In genomic region chr7:151008143-151008510, GRCh38 we compare ENCODE assay signal across 1 cellular context.
TF ChIP-seq lines count a peak whose summit lies in the region.

No MANE protein-coding gene starts in this region.

TF ChIP-seq in K562, 482 proteins besides CTCF, POLR2A, EP300 and RAD21 (continued from another document):
- TF ChIP-seq, protein P1, sequence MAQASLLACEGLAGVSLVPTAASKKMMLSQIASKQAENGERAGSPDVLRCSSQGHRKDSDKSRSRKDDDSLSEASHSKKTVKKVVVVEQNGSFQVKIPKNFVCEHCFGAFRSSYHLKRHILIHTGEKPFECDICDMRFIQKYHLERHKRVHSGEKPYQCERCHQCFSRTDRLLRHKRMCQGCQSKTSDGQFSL (CRISPR knock-in tag; IDR thresholded peaks at IDR 0.05), result no peak
- TF ChIP-seq, protein P1 (tag; IDR thresholded peaks at IDR 0.05), result 0 out of 4 replicates have a peak, but pooled peaks of 1 of the 2 experiments have one; percentile 1
- TF ChIP-seq PML (IDR thresholded peaks at IDR 0.05; ENCODE audit: low read length) (peak; percentile 54), ZNF143 (CRISPR knock-in tag; IDR thresholded peaks at IDR 0.05) (0 out of 2 replicates have a peak, but pooled peaks have one; percentile 52), ZFP91 (CRISPR knock-in tag; IDR thresholded peaks at IDR 0.05) (no peak), ETV1 (tag; conservative IDR thresholded peaks at IDR 0.05; ENCODE audit: low read depth) (peak; percentile 91), HDAC1 (IDR thresholded peaks at IDR 0.05) (peak in 1 of 2 experiments; percentile 52; a peak in 2 of 4 replicates), ARNT (IDR thresholded peaks at IDR 0.05) (peak in 1 of 2 experiments; percentile 76; a peak in 2 of 4 replicates), MECOM (CRISPR knock-in tag; IDR thresholded peaks at IDR 0.05) (peak; percentile 72; the same call in 1 of the 2 replicates), ETV6 (IDR thresholded peaks at IDR 0.05; ENCODE audit: borderline replicate concordance in 1 of 2, low read depth in 2 of 2, low read length in 1 of 2) (peak; percentile 33 to 87; a peak in 2 of 4 replicates), ETV6 (CRISPR knock-in tag; IDR thresholded peaks at IDR 0.05; ENCODE audit: borderline replicate concordance) (no peak), ZNF79 (CRISPR knock-in tag; IDR thresholded peaks at IDR 0.05; ENCODE audit: low read depth) (peak; percentile 66; the same call in 1 of the 2 replicates), HNRNPLL (IDR thresholded peaks at IDR 0.05; ENCODE audit: low read depth, low read length, poor library complexity, severe bottlenecking) (peak; percentile 53), RCOR1 (IDR thresholded peaks at IDR 0.05; ENCODE audit: borderline replicate concordance in 1 of 2, low read depth in 2 of 2, low read length in 2 of 2) (peak; percentile 60 to 93; a peak in 3 of 4 replicates), PKNOX1 (IDR thresholded peaks at IDR 0.05) (peak; percentile 85), ZBTB33 (CRISPR knock-in tag; IDR thresholded peaks at IDR 0.05) (peak; percentile 8; the same call in 1 of the 2 replicates), FOXP1 (CRISPR knock-in tag; IDR thresholded peaks at IDR 0.05) (peak; percentile 58), MTA2 (IDR thresholded peaks at IDR 0.05; ENCODE audit: low read depth) (peak; percentile 66), PURB (CRISPR knock-in tag; IDR thresholded peaks at IDR 0.05; ENCODE audit: low read depth) (no peak), KLF16 (IDR thresholded peaks at IDR 0.05) (peak; percentile 78; the same call in 1 of the 2 replicates), CREB1 (IDR thresholded peaks at IDR 0.05) (peak; percentile 44; the same call in 1 of the 2 replicates), CREB1 (CRISPR knock-in tag; IDR thresholded peaks at IDR 0.05) (no peak), ZNF408 (CRISPR knock-in tag; IDR thresholded peaks at IDR 0.05; ENCODE audit: low read depth) (0 out of 2 replicates have a peak, but pooled peaks have one; percentile 44), CBFA2T2 (conservative IDR thresholded peaks at IDR 0.05) (peak; percentile 88), NFIC (IDR thresholded peaks at IDR 0.05) (peak; percentile 64), FOS (IDR thresholded peaks at IDR 0.05; ENCODE audit: extremely low read depth, insufficient read length) (peak; percentile 59), ERF (CRISPR knock-in tag; IDR thresholded peaks at IDR 0.05) (peak; percentile 15; the same call in 1 of the 2 replicates), ZNF589 (CRISPR knock-in tag; IDR thresholded peaks at IDR 0.05; ENCODE audit: low read depth) (0 out of 2 replicates have a peak, but pooled peaks have one; percentile 46), ELF1 (tag; IDR thresholded peaks at IDR 0.05) (peak; percentile 75; the same call in 1 of the 2 replicates), JUND (IDR thresholded peaks at IDR 0.05; ENCODE audit: borderline replicate concordance, low read depth, low read length) (0 out of 2 replicates have a peak, but pooled peaks have one; percentile 46), JUND (tag; IDR thresholded peaks at IDR 0.05; ENCODE audit: borderline replicate concordance, low read depth, low read length) (peak; percentile 41; the same call in 2 of the 3 replicates), SMARCA4 (IDR thresholded peaks at IDR 0.05) (peak; percentile 86), CCNT2 (IDR thresholded peaks at IDR 0.05; ENCODE audit: borderline replicate concordance, extremely low read depth, insufficient read length, low read depth, low read length) (peak; percentile 47), ZNF830 (CRISPR knock-in tag; IDR thresholded peaks at IDR 0.05) (0 out of 2 replicates have a peak, but pooled peaks have one; percentile 1), NR2F6 (CRISPR knock-in tag; IDR thresholded peaks at IDR 0.05) (no peak), RBM14 (IDR thresholded peaks at IDR 0.05; ENCODE audit: borderline replicate concordance, insufficient read depth, low read depth, low read length) (no peak), TRIM24 (IDR thresholded peaks at IDR 0.05) (peak in 1 of 2 experiments; percentile 44; a peak in 2 of 4 replicates), TAF1 (IDR thresholded peaks at IDR 0.05; ENCODE audit: control insufficient read depth, extremely low read depth, insufficient read depth, low read length, severe bottlenecking) (peak; percentile 15), SLC30A9 (CRISPR knock-in tag; IDR thresholded peaks at IDR 0.05) (no peak), TCF7 (IDR thresholded peaks at IDR 0.05; ENCODE audit: borderline replicate concordance) (peak; percentile 85; the same call in 1 of the 2 replicates), RUNX1 (IDR thresholded peaks at IDR 0.05; ENCODE audit: low read depth) (peak; percentile 31; the same call in 1 of the 2 replicates), ARID3A (IDR thresholded peaks at IDR 0.05; ENCODE audit: borderline replicate concordance, low read depth, low read length) (peak; percentile 79), ZNF174 (CRISPR knock-in tag; IDR thresholded peaks at IDR 0.05) (0 out of 2 replicates have a peak, but pooled peaks have one; percentile 46), LEF1 (IDR thresholded peaks at IDR 0.05) (peak; percentile 60; the same call in 1 of the 2 replicates), STAT5A (IDR thresholded peaks at IDR 0.05; ENCODE audit: borderline replicate concordance, low read length) (peak; percentile 61), POU5F1 (IDR thresholded peaks at IDR 0.05; ENCODE audit: borderline replicate concordance, low read depth, low read length, partially characterized antibody) (no peak), KDM4B (IDR thresholded peaks at IDR 0.05; ENCODE audit: borderline replicate concordance in 2 of 2, low read depth in 1 of 2) (no peak; a peak in 1 of 4 replicates)
- TF ChIP-seq, protein P2, sequence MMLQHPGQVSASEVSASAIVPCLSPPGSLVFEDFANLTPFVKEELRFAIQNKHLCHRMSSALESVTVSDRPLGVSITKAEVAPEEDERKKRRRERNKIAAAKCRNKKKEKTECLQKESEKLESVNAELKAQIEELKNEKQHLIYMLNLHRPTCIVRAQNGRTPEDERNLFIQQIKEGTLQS (IDR thresholded peaks at IDR 0.05), result no peak
- TF ChIP-seq, protein P2 (CRISPR knock-in tag; conservative IDR thresholded peaks at IDR 0.05), result 0 out of 2 replicates have a peak, but pooled peaks have one; percentile 7
- TF ChIP-seq, protein P3, sequence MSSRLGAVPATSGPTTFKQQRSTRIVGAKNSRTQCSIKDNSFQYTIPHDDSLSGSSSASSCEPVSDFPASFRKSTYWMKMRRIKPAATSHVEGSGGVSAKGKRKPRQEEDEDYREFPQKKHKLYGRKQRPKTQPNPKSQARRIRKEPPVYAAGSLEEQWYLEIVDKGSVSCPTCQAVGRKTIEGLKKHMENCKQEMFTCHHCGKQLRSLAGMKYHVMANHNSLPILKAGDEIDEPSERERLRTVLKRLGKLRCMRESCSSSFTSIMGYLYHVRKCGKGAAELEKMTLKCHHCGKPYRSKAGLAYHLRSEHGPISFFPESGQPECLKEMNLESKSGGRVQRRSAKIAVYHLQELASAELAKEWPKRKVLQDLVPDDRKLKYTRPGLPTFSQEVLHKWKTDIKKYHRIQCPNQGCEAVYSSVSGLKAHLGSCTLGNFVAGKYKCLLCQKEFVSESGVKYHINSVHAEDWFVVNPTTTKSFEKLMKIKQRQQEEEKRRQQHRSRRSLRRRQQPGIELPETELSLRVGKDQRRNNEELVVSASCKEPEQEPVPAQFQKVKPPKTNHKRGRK (tag; IDR thresholded peaks at IDR 0.05), result no peak
- TF ChIP-seq, protein P4, sequence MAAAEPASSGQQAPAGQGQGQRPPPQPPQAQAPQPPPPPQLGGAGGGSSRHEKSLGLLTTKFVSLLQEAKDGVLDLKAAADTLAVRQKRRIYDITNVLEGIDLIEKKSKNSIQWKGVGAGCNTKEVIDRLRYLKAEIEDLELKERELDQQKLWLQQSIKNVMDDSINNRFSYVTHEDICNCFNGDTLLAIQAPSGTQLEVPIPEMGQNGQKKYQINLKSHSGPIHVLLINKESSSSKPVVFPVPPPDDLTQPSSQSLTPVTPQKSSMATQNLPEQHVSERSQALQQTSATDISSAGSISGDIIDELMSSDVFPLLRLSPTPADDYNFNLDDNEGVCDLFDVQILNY (CRISPR knock-in tag; IDR thresholded peaks at IDR 0.05), result no peak
- TF ChIP-seq, protein P5, sequence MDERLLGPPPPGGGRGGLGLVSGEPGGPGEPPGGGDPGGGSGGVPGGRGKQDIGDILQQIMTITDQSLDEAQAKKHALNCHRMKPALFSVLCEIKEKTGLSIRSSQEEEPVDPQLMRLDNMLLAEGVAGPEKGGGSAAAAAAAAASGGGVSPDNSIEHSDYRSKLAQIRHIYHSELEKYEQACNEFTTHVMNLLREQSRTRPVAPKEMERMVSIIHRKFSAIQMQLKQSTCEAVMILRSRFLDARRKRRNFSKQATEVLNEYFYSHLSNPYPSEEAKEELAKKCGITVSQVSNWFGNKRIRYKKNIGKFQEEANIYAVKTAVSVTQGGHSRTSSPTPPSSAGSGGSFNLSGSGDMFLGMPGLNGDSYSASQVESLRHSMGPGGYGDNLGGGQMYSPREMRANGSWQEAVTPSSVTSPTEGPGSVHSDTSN (CRISPR knock-in tag; IDR thresholded peaks at IDR 0.05; ENCODE audit: low read depth), result no peak
- TF ChIP-seq, protein P5 (tag; conservative IDR thresholded peaks at IDR 0.05; ENCODE audit: low read depth), result peak; percentile 81
